In genomic region chr1:17207966-17208418, GRCh38 we compare ENCODE assay signal across 1 cellular context.
TF ChIP-seq lines count a peak whose summit lies in the region.

No MANE protein-coding gene starts in this region.

TF ChIP-seq in K562, 482 proteins besides CTCF, POLR2A, EP300 and RAD21 (continued from another document and continues in another):
- TF ChIP-seq ARID3A (IDR thresholded peaks at IDR 0.05; ENCODE audit: borderline replicate concordance, low read depth, low read length) (no peak), CTCFL (IDR thresholded peaks at IDR 0.05; ENCODE audit: borderline replicate concordance, insufficient read depth, low read depth, low read length, poor library complexity, severe bottlenecking) (no peak), ZNF263 (CRISPR knock-in tag; IDR thresholded peaks at IDR 0.05; ENCODE audit: borderline replicate concordance) (no peak), POLR2H (tag; IDR thresholded peaks at IDR 0.05; ENCODE audit: low read depth) (no peak), HMGXB4 (CRISPR knock-in tag; IDR thresholded peaks at IDR 0.05) (no peak), FOSL1 (tag; conservative IDR thresholded peaks at IDR 0.05) (peak; percentile 81), SIN3B (IDR thresholded peaks at IDR 0.05; ENCODE audit: low read depth) (no peak), PTRF (tag; IDR thresholded peaks at IDR 0.05) (no peak), TGIF2 (CRISPR knock-in tag; IDR thresholded peaks at IDR 0.05) (no peak), VEZF1 (CRISPR knock-in tag; IDR thresholded peaks at IDR 0.05) (no peak), HMG20B (CRISPR knock-in tag; IDR thresholded peaks at IDR 0.05) (no peak), HMG20A (CRISPR knock-in tag; conservative IDR thresholded peaks at IDR 0.05) (no peak), FOXK1 (CRISPR knock-in tag; IDR thresholded peaks at IDR 0.05; ENCODE audit: borderline replicate concordance) (no peak), SMARCE1 (IDR thresholded peaks at IDR 0.05) (0 out of 2 replicates have a peak, but pooled peaks have one; percentile 18), ZBTB7A (IDR thresholded peaks at IDR 0.05; ENCODE audit: borderline replicate concordance, control insufficient read depth, low read depth, low read length) (no peak), AFF4 (CRISPR knock-in tag; IDR thresholded peaks at IDR 0.05) (no peak), ILK (tag; IDR thresholded peaks at IDR 0.05; ENCODE audit: borderline replicate concordance, low read depth) (no peak), BRD4 (IDR thresholded peaks at IDR 0.05) (no peak), ZZZ3 (IDR thresholded peaks at IDR 0.05) (no peak), MTA2 (IDR thresholded peaks at IDR 0.05; ENCODE audit: low read depth) (no peak), EZH2 (IDR thresholded peaks at IDR 0.05; ENCODE audit: borderline replicate concordance, low read depth, low read length) (no peak), RFX7 (CRISPR knock-in tag; IDR thresholded peaks at IDR 0.05) (no peak), JUND (IDR thresholded peaks at IDR 0.05; ENCODE audit: borderline replicate concordance, low read depth, low read length) (peak; percentile 85), JUND (tag; IDR thresholded peaks at IDR 0.05; ENCODE audit: borderline replicate concordance, low read depth, low read length) (peak; percentile 68; the same call in 1 of the 3 replicates), ZNF184 (CRISPR knock-in tag; IDR thresholded peaks at IDR 0.05) (no peak), ARID2 (IDR thresholded peaks at IDR 0.05) (no peak), STAG1 (CRISPR knock-in tag; IDR thresholded peaks at IDR 0.05; ENCODE audit: borderline replicate concordance) (no peak), JUN (IDR thresholded peaks at IDR 0.05; ENCODE audit: borderline replicate concordance, low read depth, low read length) (peak; percentile 86; the same call in 1 of the 2 replicates), JUN (CRISPR knock-in tag; IDR thresholded peaks at IDR 0.05; ENCODE audit: borderline replicate concordance) (no peak), ZNF75A (CRISPR knock-in tag; IDR thresholded peaks at IDR 0.05) (no peak), DEAF1 (CRISPR knock-in tag; IDR thresholded peaks at IDR 0.05) (no peak), ZBTB33 (CRISPR knock-in tag; IDR thresholded peaks at IDR 0.05) (no peak), ZNF512 (tag; IDR thresholded peaks at IDR 0.05) (no peak), KHSRP (IDR thresholded peaks at IDR 0.05) (no peak), CBX8 (IDR thresholded peaks at IDR 0.05; ENCODE audit: borderline replicate concordance, extremely low read depth, low read depth, low read length, poor library complexity, severe bottlenecking) (no peak), ZMIZ1 (IDR thresholded peaks at IDR 0.05; ENCODE audit: low read depth in 2 of 2, low read length in 2 of 2) (no peak), CREM (IDR thresholded peaks at IDR 0.05; ENCODE audit: low read depth) (peak; percentile 37; the same call in 1 of the 2 replicates), TARDBP (IDR thresholded peaks at IDR 0.05) (no peak), GATA2 (CRISPR knock-in tag; IDR thresholded peaks at IDR 0.05) (no peak), MCM7 (IDR thresholded peaks at IDR 0.05) (no peak), E2F4 (CRISPR knock-in tag; IDR thresholded peaks at IDR 0.05; ENCODE audit: low read depth) (no peak), CBX5 (IDR thresholded peaks at IDR 0.05; ENCODE audit: borderline replicate concordance, low read depth) (no peak), PHB2 (IDR thresholded peaks at IDR 0.05; ENCODE audit: low read depth) (no peak)
